In the genomic region with DNA sequence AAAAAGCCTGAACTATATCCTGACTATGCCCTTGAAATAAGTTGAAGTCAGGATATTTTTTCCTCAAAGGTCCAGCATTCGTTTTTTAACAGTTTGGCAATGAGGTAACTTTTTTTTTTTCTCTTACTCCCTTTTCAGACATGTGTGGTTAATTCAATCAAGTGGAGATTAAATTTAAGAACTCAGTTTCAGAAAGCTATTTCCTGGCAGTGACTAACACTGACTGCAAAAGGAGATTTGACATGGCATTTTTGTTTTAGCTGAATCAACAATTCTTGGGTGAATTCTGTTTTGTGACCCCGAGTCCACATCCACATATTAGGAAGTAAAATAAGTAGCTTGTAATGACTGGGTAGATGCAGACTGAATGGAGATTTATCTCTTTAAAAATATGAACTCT, we compare ENCODE assay signal across 19 cellular contexts.
DNase-seq lines count a peak whose midpoint lies in the region; ATAC-seq and TF ChIP-seq lines count a peak whose summit lies in the region.
"Had no signal": no experiment of that assay in that cellular context is flagged by ENCODE, and none has a peak within 500 bp of the region (broad histone marks: within the 10 kb centered on the region; RNA-seq: fewer than 3 reads in every experiment).

No MANE protein-coding gene starts in this region.

- H3K4me3 ChIP-seq in brain microvascular endothelial cell (ENCODE audit: low read depth, low read length) = no peak overlapping the region
- H3K4me3 ChIP-seq: adrenal gland, heart left ventricle, Peyer's patch, right atrium auricular region had no signal

- H3K36me3 ChIP-seq in brain microvascular endothelial cell (replicated peaks) = no peaks in the 10 kb centered on the region
- H3K36me3 ChIP-seq: adrenal gland, heart left ventricle, Peyer's patch, right atrium auricular region had no signal

- no peak for TF ChIP-seq CTCF in brain microvascular endothelial cell (IDR thresholded peaks at IDR 0.05; ENCODE audit: low read depth, low read length, missing control alignments)
- no peak for TF ChIP-seq CTCF in GM10266 (IDR thresholded peaks at IDR 0.05; ENCODE audit: control insufficient read depth, insufficient read depth, low read depth, missing control alignments)

- H3K27ac ChIP-seq in brain microvascular endothelial cell = no peak overlapping the region
- H3K27ac ChIP-seq: adrenal gland, heart left ventricle, Peyer's patch, right atrium auricular region, VCaP had no signal

- H3K27me3 ChIP-seq in brain microvascular endothelial cell (replicated peaks) = no peaks in the 10 kb centered on the region
- H3K27me3 ChIP-seq: adrenal gland, heart left ventricle, Peyer's patch, right atrium auricular region had no signal

- DNase-seq in MV-4-11 (lab: John Stamatoyannopoulos, UW) (peak; percentile 72), brain microvascular endothelial cell (peak; percentile 24), kidney glomerular epithelial cell (lab: John Stamatoyannopoulos, UW) (peak; percentile 3), GM10266 (ENCODE audit: extremely low spot score) (no peak)
- DNase-seq: activated CD4-positive, alpha-beta memory T cell treated with anti-CD3 and anti-CD28 coated beads, Interleukin-2, amount 10 ng/mL, durations not matched to agents 7 days and 5 days; activated T-cell treated with anti-CD3 and anti-CD28 coated beads, Interleukin-2, amount 50 U/mL, for 4 hours; adrenal gland; C1 segment of cervical spinal cord; heart left ventricle; NCI-H2081 treated with DMSO at 0.1 percent for 48 hours; NCI-H748 treated with DMSO at 0.1 percent for 48 hours; nephron progenitor cell; Peyer's patch; stimulated activated CD4-positive, alpha-beta T cell treated with anti-CD3 and anti-CD28 coated beads, Interleukin-2, amount 100 ng/mL, for 24 hours had no signal

- ATAC-seq in GM21526 (IDR thresholded peaks at IDR 0.05; ENCODE audit: low FRiP score, unreplicated experiment) (no peak), HG02588 (IDR thresholded peaks at IDR 0.05; ENCODE audit: unreplicated experiment) (no peak), GM21717 (IDR thresholded peaks at IDR 0.05; ENCODE audit: unreplicated experiment) (no peak)
- ATAC-seq: activated T-cell treated with anti-CD3 and anti-CD28 coated beads, Interleukin-2, amount 50 U/mL, for 4 hours; heart left ventricle had no signal

- in situ Hi-C loops in brain microvascular endothelial cell (cut with HindIII; ENCODE audit: low pct_ligation_motif_present, low sequenced_read_pairs) = no loop called here
